In genomic region chr4:187633245-187633644, GRCh38 we compare ENCODE assay signal across 6 cellular contexts.
"Had no signal": no experiment of that assay in that cellular context is flagged by ENCODE, and none has a peak within 500 bp of the region (broad histone marks: within the 10 kb centered on the region; RNA-seq: fewer than 3 reads in every experiment).

No MANE protein-coding gene starts in this region.

- DNase-seq: H9, HCEC 1CT, IMR-90, KG1 had no signal

- ATAC-seq: K562 had no signal

- H3K4me3 Mint-ChIP-seq: H9 had no signal

- H3K27ac ChIP-seq: HL-60 had no signal

- H3K4me3 ChIP-seq: K562 had no signal
